Comparison of ENCODE assay signal across 1 cellular context in the genomic region with DNA sequence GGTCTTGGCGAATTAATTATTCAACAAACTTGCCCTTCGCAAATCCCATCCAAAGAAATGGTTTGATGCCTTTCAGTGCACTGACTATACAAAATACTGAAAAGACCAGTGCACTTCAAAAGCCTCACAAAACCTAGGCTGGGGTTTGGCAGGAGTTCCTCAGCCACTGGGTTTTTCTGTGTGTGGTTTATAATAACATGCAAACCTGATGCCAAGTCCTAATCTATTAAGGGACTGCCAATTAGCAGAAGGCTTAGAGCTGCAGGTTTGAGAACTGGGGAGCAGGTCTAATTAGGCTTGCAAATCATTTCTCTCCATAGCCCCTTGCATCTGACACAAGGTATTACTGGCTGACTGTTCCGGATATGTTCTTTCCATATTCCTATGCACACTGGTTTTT.
TF ChIP-seq lines count a peak whose summit lies in the region.

No MANE protein-coding gene starts in this region.

TF ChIP-seq in GM23338, 12 proteins besides CTCF, POLR2A, EP300 and RAD21 (continued from another document):
- TF ChIP-seq, protein P1, sequence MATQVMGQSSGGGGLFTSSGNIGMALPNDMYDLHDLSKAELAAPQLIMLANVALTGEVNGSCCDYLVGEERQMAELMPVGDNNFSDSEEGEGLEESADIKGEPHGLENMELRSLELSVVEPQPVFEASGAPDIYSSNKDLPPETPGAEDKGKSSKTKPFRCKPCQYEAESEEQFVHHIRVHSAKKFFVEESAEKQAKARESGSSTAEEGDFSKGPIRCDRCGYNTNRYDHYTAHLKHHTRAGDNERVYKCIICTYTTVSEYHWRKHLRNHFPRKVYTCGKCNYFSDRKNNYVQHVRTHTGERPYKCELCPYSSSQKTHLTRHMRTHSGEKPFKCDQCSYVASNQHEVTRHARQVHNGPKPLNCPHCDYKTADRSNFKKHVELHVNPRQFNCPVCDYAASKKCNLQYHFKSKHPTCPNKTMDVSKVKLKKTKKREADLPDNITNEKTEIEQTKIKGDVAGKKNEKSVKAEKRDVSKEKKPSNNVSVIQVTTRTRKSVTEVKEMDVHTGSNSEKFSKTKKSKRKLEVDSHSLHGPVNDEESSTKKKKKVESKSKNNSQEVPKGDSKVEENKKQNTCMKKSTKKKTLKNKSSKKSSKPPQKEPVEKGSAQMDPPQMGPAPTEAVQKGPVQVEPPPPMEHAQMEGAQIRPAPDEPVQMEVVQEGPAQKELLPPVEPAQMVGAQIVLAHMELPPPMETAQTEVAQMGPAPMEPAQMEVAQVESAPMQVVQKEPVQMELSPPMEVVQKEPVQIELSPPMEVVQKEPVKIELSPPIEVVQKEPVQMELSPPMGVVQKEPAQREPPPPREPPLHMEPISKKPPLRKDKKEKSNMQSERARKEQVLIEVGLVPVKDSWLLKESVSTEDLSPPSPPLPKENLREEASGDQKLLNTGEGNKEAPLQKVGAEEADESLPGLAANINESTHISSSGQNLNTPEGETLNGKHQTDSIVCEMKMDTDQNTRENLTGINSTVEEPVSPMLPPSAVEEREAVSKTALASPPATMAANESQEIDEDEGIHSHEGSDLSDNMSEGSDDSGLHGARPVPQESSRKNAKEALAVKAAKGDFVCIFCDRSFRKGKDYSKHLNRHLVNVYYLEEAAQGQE (IDR thresholded peaks at IDR 0.05; ENCODE audit: unreplicated experiment): no peak
- no peak for TF ChIP-seq EZH2phosphoT487 (IDR thresholded peaks at IDR 0.05; ENCODE audit: unreplicated experiment)
- TF ChIP-seq CREB1 (CRISPR knock-in tag; IDR thresholded peaks at IDR 0.05; ENCODE audit: low read depth): no peak
- TF ChIP-seq EZH2 (IDR thresholded peaks at IDR 0.05; ENCODE audit: low read depth, unreplicated experiment): no peak
- TF ChIP-seq, protein P2, sequence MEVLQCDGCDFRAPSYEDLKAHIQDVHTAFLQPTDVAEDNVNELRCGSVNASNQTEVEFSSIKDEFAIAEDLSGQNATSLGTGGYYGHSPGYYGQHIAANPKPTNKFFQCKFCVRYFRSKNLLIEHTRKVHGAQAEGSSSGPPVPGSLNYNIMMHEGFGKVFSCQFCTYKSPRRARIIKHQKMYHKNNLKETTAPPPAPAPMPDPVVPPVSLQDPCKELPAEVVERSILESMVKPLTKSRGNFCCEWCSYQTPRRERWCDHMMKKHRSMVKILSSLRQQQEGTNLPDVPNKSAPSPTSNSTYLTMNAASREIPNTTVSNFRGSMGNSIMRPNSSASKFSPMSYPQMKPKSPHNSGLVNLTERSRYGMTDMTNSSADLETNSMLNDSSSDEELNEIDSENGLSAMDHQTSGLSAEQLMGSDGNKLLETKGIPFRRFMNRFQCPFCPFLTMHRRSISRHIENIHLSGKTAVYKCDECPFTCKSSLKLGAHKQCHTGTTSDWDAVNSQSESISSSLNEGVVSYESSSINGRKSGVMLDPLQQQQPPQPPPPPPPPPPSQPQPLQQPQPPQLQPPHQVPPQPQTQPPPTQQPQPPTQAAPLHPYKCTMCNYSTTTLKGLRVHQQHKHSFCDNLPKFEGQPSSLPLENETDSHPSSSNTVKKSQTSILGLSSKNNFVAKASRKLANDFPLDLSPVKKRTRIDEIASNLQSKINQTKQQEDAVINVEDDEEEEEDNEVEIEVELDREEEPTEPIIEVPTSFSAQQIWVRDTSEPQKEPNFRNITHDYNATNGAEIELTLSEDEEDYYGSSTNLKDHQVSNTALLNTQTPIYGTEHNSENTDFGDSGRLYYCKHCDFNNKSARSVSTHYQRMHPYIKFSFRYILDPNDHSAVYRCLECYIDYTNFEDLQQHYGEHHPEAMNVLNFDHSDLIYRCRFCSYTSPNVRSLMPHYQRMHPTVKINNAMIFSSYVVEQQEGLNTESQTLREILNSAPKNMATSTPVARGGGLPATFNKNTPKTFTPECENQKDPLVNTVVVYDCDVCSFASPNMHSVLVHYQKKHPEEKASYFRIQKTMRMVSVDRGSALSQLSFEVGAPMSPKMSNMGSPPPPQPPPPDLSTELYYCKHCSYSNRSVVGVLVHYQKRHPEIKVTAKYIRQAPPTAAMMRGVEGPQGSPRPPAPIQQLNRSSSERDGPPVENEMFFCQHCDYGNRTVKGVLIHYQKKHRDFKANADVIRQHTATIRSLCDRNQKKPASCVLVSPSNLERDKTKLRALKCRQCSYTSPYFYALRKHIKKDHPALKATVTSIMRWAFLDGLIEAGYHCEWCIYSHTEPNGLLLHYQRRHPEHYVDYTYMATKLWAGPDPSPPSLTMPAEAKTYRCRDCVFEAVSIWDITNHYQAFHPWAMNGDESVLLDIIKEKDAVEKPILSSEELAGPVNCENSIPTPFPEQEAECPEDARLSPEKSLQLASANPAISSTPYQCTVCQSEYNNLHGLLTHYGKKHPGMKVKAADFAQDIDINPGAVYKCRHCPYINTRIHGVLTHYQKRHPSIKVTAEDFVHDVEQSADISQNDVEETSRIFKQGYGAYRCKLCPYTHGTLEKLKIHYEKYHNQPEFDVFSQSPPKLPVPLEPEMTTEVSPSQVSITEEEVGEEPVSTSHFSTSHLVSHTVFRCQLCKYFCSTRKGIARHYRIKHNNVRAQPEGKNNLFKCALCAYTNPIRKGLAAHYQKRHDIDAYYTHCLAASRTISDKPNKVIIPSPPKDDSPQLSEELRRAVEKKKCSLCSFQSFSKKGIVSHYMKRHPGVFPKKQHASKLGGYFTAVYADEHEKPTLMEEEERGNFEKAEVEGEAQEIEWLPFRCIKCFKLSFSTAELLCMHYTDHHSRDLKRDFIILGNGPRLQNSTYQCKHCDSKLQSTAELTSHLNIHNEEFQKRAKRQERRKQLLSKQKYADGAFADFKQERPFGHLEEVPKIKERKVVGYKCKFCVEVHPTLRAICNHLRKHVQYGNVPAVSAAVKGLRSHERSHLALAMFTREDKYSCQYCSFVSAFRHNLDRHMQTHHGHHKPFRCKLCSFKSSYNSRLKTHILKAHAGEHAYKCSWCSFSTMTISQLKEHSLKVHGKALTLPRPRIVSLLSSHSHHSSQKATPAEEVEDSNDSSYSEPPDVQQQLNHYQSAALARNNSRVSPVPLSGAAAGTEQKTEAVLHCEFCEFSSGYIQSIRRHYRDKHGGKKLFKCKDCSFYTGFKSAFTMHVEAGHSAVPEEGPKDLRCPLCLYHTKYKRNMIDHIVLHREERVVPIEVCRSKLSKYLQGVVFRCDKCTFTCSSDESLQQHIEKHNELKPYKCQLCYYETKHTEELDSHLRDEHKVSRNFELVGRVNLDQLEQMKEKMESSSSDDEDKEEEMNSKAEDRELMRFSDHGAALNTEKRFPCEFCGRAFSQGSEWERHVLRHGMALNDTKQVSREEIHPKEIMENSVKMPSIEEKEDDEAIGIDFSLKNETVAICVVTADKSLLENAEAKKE (CRISPR knock-in tag; IDR thresholded peaks at IDR 0.05): no peak
